Comparison of ENCODE assay signal across 8 cellular contexts in genomic region chr7:134865001-134865845, GRCh38.
DNase-seq lines count a peak whose midpoint lies in the region; ATAC-seq and TF ChIP-seq lines count a peak whose summit lies in the region.
"Had no signal": no experiment of that assay in that cellular context is flagged by ENCODE, and none has a peak within 500 bp of the region (broad histone marks: within the 10 kb centered on the region; RNA-seq: fewer than 3 reads in every experiment).

No MANE protein-coding gene starts in this region.

- peak; percentile 7 for DNase-seq in RPMI8226
- peak in 1 of 3 experiments; percentile 3 for DNase-seq in effector memory CD8-positive, alpha-beta T cell
- DNase-seq in prostate gland (ENCODE audit: low spot score), result no peak
- DNase-seq in amygdala (lab: John Stamatoyannopoulos, UW), result no peak
- DNase-seq in SHP77 (lab: John Stamatoyannopoulos, UW), result no peak
- no peak for DNase-seq in Kasumi-1 (lab: John Stamatoyannopoulos, UW)

- H3K9me3 Mint-ChIP-seq in effector memory CD8-positive, alpha-beta T cell, result no peaks in the 10 kb centered on the region
- H3K9me3 Mint-ChIP-seq: memory B cell had no signal

- TF ChIP-seq CTCF in prostate gland (IDR thresholded peaks at IDR 0.05), result no peak

- no peaks in the 10 kb centered on the region for H3K9me3 ChIP-seq in prostate gland

- H3K4me3 ChIP-seq in prostate gland, result no peak overlapping the region

- intact Hi-C loops in prostate gland (cut with DNase I), result no loop called here

- 48% methylated on average over 9 of the region's 9 CpGs for WGBS in prostate gland

- H3K4me3 Mint-ChIP-seq in effector memory CD8-positive, alpha-beta T cell, result peak overlapping the region; percentile 15 to 61
- H3K4me3 Mint-ChIP-seq: memory B cell had no signal

- peaks cover 0 to 11% of the 10 kb centered on the region in 2 donors for H3K27me3 Mint-ChIP-seq in effector memory CD8-positive, alpha-beta T cell

- H3K27ac Mint-ChIP-seq in effector memory CD8-positive, alpha-beta T cell, result peak overlapping the region; percentile 9 to 34
- H3K27ac Mint-ChIP-seq: memory B cell had no signal

- H3K36me3 Mint-ChIP-seq in effector memory CD8-positive, alpha-beta T cell (ENCODE audit: insufficient read depth), result no peaks in the 10 kb centered on the region
- H3K36me3 Mint-ChIP-seq: memory B cell had no signal

- peak; percentile 63 for ATAC-seq in GM21529 (IDR thresholded peaks at IDR 0.05; ENCODE audit: unreplicated experiment)
- peak; percentile 88 for ATAC-seq in effector memory CD8-positive, alpha-beta T cell (replicated peaks)

- peak overlapping the region; percentile 30 to 47 for H3K27ac ChIP-seq in prostate gland

- no peaks in the 10 kb centered on the region for H3K4me1 ChIP-seq in prostate gland (replicated peaks)

- no peak for TF ChIP-seq POLR2A in prostate gland (IDR thresholded peaks at IDR 0.05)

- H3K27me3 ChIP-seq in prostate gland (replicated peaks; ENCODE audit: insufficient read depth), result no peaks in the 10 kb centered on the region

- no peaks in the 10 kb centered on the region for H3K36me3 ChIP-seq in prostate gland

- peaks cover 7 to 9% of the 10 kb centered on the region in 2 donors for H3K4me1 Mint-ChIP-seq in effector memory CD8-positive, alpha-beta T cell (ENCODE audit: low read depth in 2 of 2)
